In the genomic region with DNA sequence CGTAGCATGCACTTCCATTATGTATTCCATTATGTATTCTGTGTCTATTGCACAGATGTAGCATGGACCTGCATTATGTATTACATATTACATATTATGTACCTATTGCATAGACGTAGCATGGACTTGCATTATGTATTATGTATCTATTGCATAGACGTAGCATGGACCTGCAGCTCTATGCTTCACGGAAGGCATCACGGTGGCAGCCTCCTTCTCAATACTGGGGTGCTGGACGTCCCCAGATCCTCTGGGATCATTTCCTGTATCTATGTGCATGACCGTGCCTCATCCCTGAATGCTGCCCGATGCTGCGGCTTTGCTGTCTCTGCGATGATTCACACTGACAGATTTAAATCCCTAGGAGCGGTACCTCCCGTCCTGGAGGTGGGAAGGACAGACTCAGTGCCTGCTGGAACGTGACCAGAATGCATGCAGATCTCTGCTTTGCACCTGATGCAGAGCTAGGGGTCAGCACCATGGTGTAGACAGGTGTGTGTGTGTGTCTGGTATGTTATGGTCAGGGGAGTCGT, we compare ENCODE assay signal across 1 cellular context.
TF ChIP-seq lines count a peak whose summit lies in the region.

No MANE protein-coding gene starts in this region.

TF ChIP-seq in A549, 52 proteins besides CTCF, POLR2A, EP300 and RAD21 (continued from another document):
- TF ChIP-seq, protein P1, sequence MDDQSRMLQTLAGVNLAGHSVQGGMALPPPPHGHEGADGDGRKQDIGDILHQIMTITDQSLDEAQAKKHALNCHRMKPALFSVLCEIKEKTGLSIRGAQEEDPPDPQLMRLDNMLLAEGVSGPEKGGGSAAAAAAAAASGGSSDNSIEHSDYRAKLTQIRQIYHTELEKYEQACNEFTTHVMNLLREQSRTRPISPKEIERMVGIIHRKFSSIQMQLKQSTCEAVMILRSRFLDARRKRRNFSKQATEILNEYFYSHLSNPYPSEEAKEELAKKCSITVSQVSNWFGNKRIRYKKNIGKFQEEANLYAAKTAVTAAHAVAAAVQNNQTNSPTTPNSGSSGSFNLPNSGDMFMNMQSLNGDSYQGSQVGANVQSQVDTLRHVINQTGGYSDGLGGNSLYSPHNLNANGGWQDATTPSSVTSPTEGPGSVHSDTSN (IDR thresholded peaks at IDR 0.05), result no peak
- TF ChIP-seq CEBPB (IDR thresholded peaks at IDR 0.05) (no peak), GATA3 (IDR thresholded peaks at IDR 0.05; ENCODE audit: borderline replicate concordance) (no peak), HDAC2 (IDR thresholded peaks at IDR 0.05) (no peak), RNF2 (IDR thresholded peaks at IDR 0.05; ENCODE audit: borderline replicate concordance, low read depth) (no peak)
